In genomic region chr12:120228291-120229070, GRCh38 we compare ENCODE assay signal across 8 cellular contexts. TPM values are rescaled to one million over a fixed set of nuclear protein-coding genes. Genes with fewer than 3 reads are reported as not detected.
DNase-seq lines count a peak whose midpoint lies in the region; ATAC-seq, FAIRE-seq and TF ChIP-seq lines count a peak whose summit lies in the region.

No MANE protein-coding gene starts in this region.

- peak overlapping the region; percentile 50 to 70 (median 58) for H3K4me3 ChIP-seq in HepG2 (replicated peaks in 1 of 3; ENCODE audit: insufficient read depth in 1 of 3, low read depth in 2 of 3, low read length in 3 of 3)

- H4K20me1 ChIP-seq in HepG2 (ENCODE audit: insufficient read depth, low read length): no peaks in the 10 kb centered on the region

- peak overlapping the region; percentile 97 for H3K4me2 ChIP-seq in HepG2 (ENCODE audit: low read depth, low read length)

- peak; percentile 98 for TF ChIP-seq CTCF in HepG2 (CRISPR knock-in tag; IDR thresholded peaks at IDR 0.05)

- TF ChIP-seq POLR2A in HepG2 (IDR thresholded peaks at IDR 0.05; ENCODE audit: insufficient read depth in 1 of 2, low read depth in 2 of 2, low read length in 2 of 2): peak; percentile 38 to 64

- peak overlapping the region; percentile 84 for H3K9ac ChIP-seq in HepG2 (ENCODE audit: insufficient read depth, low read depth, low read length)

- TSS peak; percentile 93 for BruUV-seq in HepG2 (replicated peaks; lab: Mats Ljungman, UMichigan)

- H2AFZ ChIP-seq in HepG2 (ENCODE audit: low read length): no peak overlapping the region

- TF ChIP-seq RAD21 in HepG2 (CRISPR knock-in tag; IDR thresholded peaks at IDR 0.05): peak; percentile 96

- peaks cover 2 to 10% of the 10 kb centered on the region in 2 experiments; a peak in 3 of 5 replicates for H3K36me3 ChIP-seq in HepG2 (replicated peaks in 1 of 2; ENCODE audit: control insufficient read depth in 1 of 2, insufficient read depth in 2 of 2, low read length in 2 of 2)

- H3K4me1 ChIP-seq in HepG2 (ENCODE audit: insufficient read depth, low read length): peaks cover 92% of the 10 kb centered on the region

- intact Hi-C loops in HepG2 (cut with micrococcal nuclease; ENCODE audit: unreplicated experiment): loop anchor here (1.0 kb wide), 2 partner anchors 37 to 63 kb away; partner anchors contain the start of genes PXN and RNU4-2

- CTCF ChIA-PET in HepG2 (lab: Yijun Ruan, JAX; ENCODE audit: low intra/inter-chr PET ratio, low total read pairs): interaction anchor here (3.3 kb wide), 1 partner anchor 38 kb away, joined by 51 read pairs; the partner anchor contains the start of gene PXN

- peak; percentile 80 for ATAC-seq in GM18867 (IDR thresholded peaks at IDR 0.05; ENCODE audit: unreplicated experiment)
- ATAC-seq in HG03442 (IDR thresholded peaks at IDR 0.05; ENCODE audit: unreplicated experiment): peak; percentile 48
- peak; percentile 81 for ATAC-seq in HepG2

- H3K79me2 ChIP-seq in HepG2 (ENCODE audit: insufficient read depth, low read length): peaks cover 7% of the 10 kb centered on the region

- in situ Hi-C loops in HepG2 (cut with HindIII; ENCODE audit: extremely low pct_ligation_motif_present, low pct_unique_long_range_greater_than_20kb): no loop called here

- H3K27ac ChIP-seq in HepG2 (ENCODE audit: extremely low read length, insufficient read depth, low read length): peak overlapping the region; percentile 100

- no peaks in the 10 kb centered on the region for H3K9me3 ChIP-seq in HepG2 (ENCODE audit: low read length)

- POLR2A ChIA-PET in HepG2 (lab: Yijun Ruan, JAX): interaction anchor here (0.5 to 8.7 kb wide), 25 partner anchors 9 to 752 kb away, joined by 3 to 461 read pairs (median 8); partner anchors contain the start of genes DYNLL1, PLA2G1B, POP5 and PXN

- no peaks in the 10 kb centered on the region for H3K27me3 ChIP-seq in HepG2 (ENCODE audit: control insufficient read depth in 1 of 2, insufficient read depth in 2 of 2, low read length in 2 of 2)

- FAIRE-seq in HepG2 (lab: Jason Lieb, UNC): peak; percentile 98

- DNase-seq in 8988T (peak; percentile 90), NCI-H526 treated with DMSO at 0.1 percent for 48 hours (lab: John Stamatoyannopoulos, UW) (peak; percentile 42), dermis blood vessel endothelial cell (peak; percentile 91), HepG2 (ENCODE audit: low spot score) (peak; percentile 91)
- peak; percentile 89 for DNase-seq in activated CD4-positive, alpha-beta T cell treated with anti-CD3 and anti-CD28 coated beads, Interleukin-2, amount 50 U/mL, for 4 hours
- DNase-seq in stimulated activated CD4-positive, alpha-beta T cell treated with anti-CD3 and anti-CD28 coated beads, Interleukin-4, amount 100 ng/mL, for 1 hour: peak; percentile 92

- peak; percentile 40 to 58; a peak in 2 of 4 replicates for TF ChIP-seq EP300 in HepG2 (IDR thresholded peaks at IDR 0.05; ENCODE audit: low read depth in 2 of 2, low read length in 2 of 2)
- TF ChIP-seq EP300 in HepG2 (CRISPR knock-in tag; IDR thresholded peaks at IDR 0.05; ENCODE audit: borderline replicate concordance): peak; percentile 70; the same call in 1 of the 2 replicates

- WGBS in HepG2 (ENCODE audit: low lambda C conversion rate): 1% methylated on average over 13 of the region's 23 CpGs

TF ChIP-seq in HepG2, 621 proteins besides CTCF, POLR2A, EP300 and RAD21 (continues in another document):
- no peak for TF ChIP-seq ZNF446 (CRISPR knock-in tag; IDR thresholded peaks at IDR 0.05)
- peak; percentile 83 for TF ChIP-seq NR2C2 (CRISPR knock-in tag; IDR thresholded peaks at IDR 0.05; ENCODE audit: borderline replicate concordance)
- TF ChIP-seq MEIS2 (CRISPR knock-in tag; IDR thresholded peaks at IDR 0.05): peak; percentile 59
- TF ChIP-seq NCOA1 (CRISPR knock-in tag; IDR thresholded peaks at IDR 0.05): no peak
- TF ChIP-seq RCOR2 (CRISPR knock-in tag; IDR thresholded peaks at IDR 0.05): no peak

RNA-seq across cellular contexts. Expression of gene RPLP0, which starts 27.6 kb away (rescaled TPM):
- total RNA-seq in dermis blood vessel endothelial cell (2,752 and 4,252 TPM in 2 replicates), HepG2 (2016; rRNA removed; fragmentation: Illumina TruSeq; extraction: Trizol) (2,915 and 3,025 TPM in 2 replicates)
- total RNA-seq in HepG2 (2016; cell fraction: cytosol; rRNA removed; fragmentation: Illumina TruSeq; extraction: Trizol; ENCODE audit: low read depth): 12,942 and 14,844 TPM in 2 replicates
- 2,993 and 3,024 TPM in 2 replicates for total RNA-seq in HepG2 (2016; cell fraction: insoluble cytoplasmic fraction; rRNA removed; fragmentation: Illumina TruSeq; extraction: Trizol)
- 11,359 and 11,757 TPM in 2 replicates for total RNA-seq in HepG2 (2016; cell fraction: membrane; rRNA removed; fragmentation: Illumina TruSeq; extraction: Trizol)
- total RNA-seq in HepG2 (2016; cell fraction: nucleus; rRNA removed; fragmentation: Illumina TruSeq; extraction: Trizol): 1,126 and 1,259 TPM in 2 replicates
- polyA plus RNA-seq in HepG2 (2011; rRNA removed): 5,570 and 6,229 TPM in 2 replicates
- 8,040 and 9,457 TPM in 2 replicates for polyA plus RNA-seq in HepG2 (2011; cell fraction: cytosol; rRNA removed)
- 2,511 and 2,559 TPM in 2 replicates for polyA plus RNA-seq in HepG2 (2011; cell fraction: nucleus; rRNA removed)
- 2,582 and 3,579 TPM in 2 replicates for polyA plus RNA-seq in HepG2 (2012)
- polyA plus RNA-seq in HepG2 (2016; cell fraction: cytosol; fragmentation: Illumina TruSeq; extraction: Trizol; ENCODE audit: low read depth): 15,203 and 16,637 TPM in 2 replicates
- polyA plus RNA-seq in HepG2 (2016; cell fraction: insoluble cytoplasmic fraction; fragmentation: Illumina TruSeq; extraction: Trizol; ENCODE audit: low read depth): 2,845 and 2,926 TPM in 2 replicates
- 10,153 and 10,714 TPM in 2 replicates for polyA plus RNA-seq in HepG2 (2016; cell fraction: membrane; fragmentation: Illumina TruSeq; extraction: Trizol; ENCODE audit: low read depth)
- polyA plus RNA-seq in HepG2 (2016; cell fraction: nucleus; fragmentation: Illumina TruSeq; extraction: Trizol; ENCODE audit: insufficient read depth, low read depth): 1,939 and 1,982 TPM in 2 replicates
- polyA minus RNA-seq in HepG2 (2011; rRNA and poly(A)+ RNA removed; ENCODE audit: low replicate concordance): 4,147 and 6,586 TPM in 2 replicates
- polyA minus RNA-seq in HepG2 (2011; cell fraction: cytosol; rRNA and poly(A)+ RNA removed): 1,238 and 1,297 TPM in 2 replicates
- polyA minus RNA-seq in HepG2 (2011; cell fraction: nucleus; rRNA and poly(A)+ RNA removed): 657 and 805 TPM in 2 replicates

RNA-seq across cellular contexts. Expression of gene GCN1, which starts 34.0 kb away (rescaled TPM):
- 162 and 166 TPM in 2 replicates for total RNA-seq in dermis blood vessel endothelial cell
- 66.7 and 83.0 TPM in 2 replicates for total RNA-seq in HepG2 (2016; rRNA removed; fragmentation: Illumina TruSeq; extraction: Trizol)
- 59.7 and 67.2 TPM in 2 replicates for total RNA-seq in HepG2 (2016; cell fraction: cytosol; rRNA removed; fragmentation: Illumina TruSeq; extraction: Trizol; ENCODE audit: low read depth)
- 56.9 and 87.0 TPM in 2 replicates for total RNA-seq in HepG2 (2016; cell fraction: insoluble cytoplasmic fraction; rRNA removed; fragmentation: Illumina TruSeq; extraction: Trizol)
- 19.6 and 22.1 TPM in 2 replicates for total RNA-seq in HepG2 (2016; cell fraction: membrane; rRNA removed; fragmentation: Illumina TruSeq; extraction: Trizol)
- 125 and 128 TPM in 2 replicates for total RNA-seq in HepG2 (2016; cell fraction: nucleus; rRNA removed; fragmentation: Illumina TruSeq; extraction: Trizol)
- polyA plus RNA-seq in HepG2 (2011; rRNA removed): 55.3 and 58.2 TPM in 2 replicates
- polyA plus RNA-seq in HepG2 (2011; cell fraction: cytosol; rRNA removed): 20.5 and 25.6 TPM in 2 replicates
- polyA plus RNA-seq in HepG2 (2011; cell fraction: nucleus; rRNA removed): 394 and 725 TPM in 2 replicates
- 47.0 and 60.6 TPM in 2 replicates for polyA plus RNA-seq in HepG2 (2012)
- polyA plus RNA-seq in HepG2 (2016; cell fraction: cytosol; fragmentation: Illumina TruSeq; extraction: Trizol; ENCODE audit: low read depth): 1.8 and 2.1 TPM in 2 replicates
- polyA plus RNA-seq in HepG2 (2016; cell fraction: insoluble cytoplasmic fraction; fragmentation: Illumina TruSeq; extraction: Trizol; ENCODE audit: low read depth): 33.5 and 45.5 TPM in 2 replicates
- polyA plus RNA-seq in HepG2 (2016; cell fraction: membrane; fragmentation: Illumina TruSeq; extraction: Trizol; ENCODE audit: low read depth): 4.1 and 5.4 TPM in 2 replicates
- 177 and 198 TPM in 2 replicates for polyA plus RNA-seq in HepG2 (2016; cell fraction: nucleus; fragmentation: Illumina TruSeq; extraction: Trizol; ENCODE audit: insufficient read depth, low read depth)
- 204 and 255 TPM in 2 replicates for polyA minus RNA-seq in HepG2 (2011; rRNA and poly(A)+ RNA removed; ENCODE audit: low replicate concordance)
- polyA minus RNA-seq in HepG2 (2011; cell fraction: cytosol; rRNA and poly(A)+ RNA removed): 59.8 and 61.6 TPM in 2 replicates
- polyA minus RNA-seq in HepG2 (2011; cell fraction: nucleus; rRNA and poly(A)+ RNA removed): 229 and 237 TPM in 2 replicates

RNA-seq across cellular contexts. Expression of gene PXN, which starts 37.0 kb away (rescaled TPM):
- total RNA-seq in dermis blood vessel endothelial cell: 69.8 and 141 TPM in 2 replicates
- 13.6 and 14.2 TPM in 2 replicates for total RNA-seq in HepG2 (2016; rRNA removed; fragmentation: Illumina TruSeq; extraction: Trizol)
- 2.8 and 2.9 TPM in 2 replicates for total RNA-seq in HepG2 (2016; cell fraction: cytosol; rRNA removed; fragmentation: Illumina TruSeq; extraction: Trizol; ENCODE audit: low read depth)
- 10.2 and 11.3 TPM in 2 replicates for total RNA-seq in HepG2 (2016; cell fraction: insoluble cytoplasmic fraction; rRNA removed; fragmentation: Illumina TruSeq; extraction: Trizol)
- 10.5 and 13.4 TPM in 2 replicates for total RNA-seq in HepG2 (2016; cell fraction: membrane; rRNA removed; fragmentation: Illumina TruSeq; extraction: Trizol)
- total RNA-seq in HepG2 (2016; cell fraction: nucleus; rRNA removed; fragmentation: Illumina TruSeq; extraction: Trizol): 10.6 and 14.0 TPM in 2 replicates
- polyA plus RNA-seq in HepG2 (2011; rRNA removed): 13.9 and 14.2 TPM in 2 replicates
- polyA plus RNA-seq in HepG2 (2011; cell fraction: cytosol; rRNA removed): 5.8 and 6.3 TPM in 2 replicates
- 34.5 and 43.7 TPM in 2 replicates for polyA plus RNA-seq in HepG2 (2011; cell fraction: nucleus; rRNA removed)
- 18.0 and 21.4 TPM in 2 replicates for polyA plus RNA-seq in HepG2 (2012)
- polyA plus RNA-seq in HepG2 (2016; cell fraction: cytosol; fragmentation: Illumina TruSeq; extraction: Trizol; ENCODE audit: low read depth): 3.3 and 3.4 TPM in 2 replicates
- polyA plus RNA-seq in HepG2 (2016; cell fraction: insoluble cytoplasmic fraction; fragmentation: Illumina TruSeq; extraction: Trizol; ENCODE audit: low read depth): 20.0 and 28.0 TPM in 2 replicates
- polyA plus RNA-seq in HepG2 (2016; cell fraction: membrane; fragmentation: Illumina TruSeq; extraction: Trizol; ENCODE audit: low read depth): 14.1 and 14.2 TPM in 2 replicates
- 43.9 and 49.3 TPM in 2 replicates for polyA plus RNA-seq in HepG2 (2016; cell fraction: nucleus; fragmentation: Illumina TruSeq; extraction: Trizol; ENCODE audit: insufficient read depth, low read depth)
- polyA minus RNA-seq in HepG2 (2011; rRNA and poly(A)+ RNA removed; ENCODE audit: low replicate concordance): 26.4 and 40.4 TPM in 2 replicates
- 6.4 and 8.2 TPM in 2 replicates for polyA minus RNA-seq in HepG2 (2011; cell fraction: cytosol; rRNA and poly(A)+ RNA removed)
- 10.3 and 10.7 TPM in 2 replicates for polyA minus RNA-seq in HepG2 (2011; cell fraction: nucleus; rRNA and poly(A)+ RNA removed)

Comparison
In these comparisons a context has a peak if more than half of its experiments do, and no peak if none do; other contexts are left out.
1. Peak in every context shown above with its lines: DNase-seq, ATAC-seq, H3K4me3 ChIP-seq and H3K27ac ChIP-seq.
2. DNase-seq: peak in every context shown above with its lines; median percentile 92 in stimulated activated CD4-positive, alpha-beta T cell treated with anti-CD3 and anti-CD28 coated beads, Interleukin-4, amount 100 ng/mL, for 1 hour; 91 in dermis blood vessel endothelial cell; 91 in HepG2; 90 in 8988T; 89 in activated CD4-positive, alpha-beta T cell treated with anti-CD3 and anti-CD28 coated beads, Interleukin-2, amount 50 U/mL, for 4 hours; 42 in NCI-H526 treated with DMSO at 0.1 percent for 48 hours.